ENCODE assay signal across 10 cellular contexts in the genomic region with DNA sequence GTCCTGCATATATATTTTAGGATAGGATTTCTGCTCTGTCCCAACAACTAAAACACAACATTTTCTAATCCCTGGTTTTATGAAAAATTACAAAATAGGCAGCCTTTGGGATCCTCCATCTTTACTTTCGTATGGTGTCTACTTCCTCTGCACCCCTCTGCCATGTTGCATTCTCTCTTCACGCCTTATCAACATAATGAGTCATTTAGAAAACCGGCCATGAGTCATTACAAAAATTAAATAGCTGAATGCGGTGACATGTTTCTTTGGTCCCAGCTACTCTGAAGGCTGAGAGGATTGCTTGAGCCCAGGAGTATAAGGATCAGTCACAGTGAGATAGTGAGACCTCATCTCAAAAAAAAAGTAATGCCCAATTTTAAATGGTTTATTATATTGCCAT.
A peak's percentile ranks its signal among the peaks of the same experiment; 100 is the strongest.
DNase-seq lines count a peak whose midpoint lies in the region; ATAC-seq and FAIRE-seq lines count a peak whose summit lies in the region.
"Had no signal": no experiment of that assay in that cellular context is flagged by ENCODE, and none has a peak within 500 bp of the region (broad histone marks: within the 10 kb centered on the region; RNA-seq: fewer than 3 reads in every experiment).

No MANE protein-coding gene starts in this region.

- DNase-seq in activated CD8-positive, alpha-beta memory T cell treated with anti-CD3 and anti-CD28 coated beads, Interleukin-2, amount 10 ng/mL, durations not matched to agents 7 days and 5 days: peak; percentile 41
- no peak for DNase-seq in activated CD8-positive, alpha-beta memory T cell treated with anti-CD3 and anti-CD28 coated beads, Interleukin-2, amount 50 U/mL, for 48 hours
- DNase-seq in RCC 7860 (ENCODE audit: low spot score) (peak; percentile 29), DMS 273 treated with DMSO at 0.1 percent for 48 hours (lab: John Stamatoyannopoulos, UW) (no peak)
- no peak for DNase-seq in stimulated activated naive B cell treated with anti-CD40 and anti-IgM and Interleukin-4, amounts not matched to agents 10 μg/mL and 1 μg/mL and 100 μg/mL, for 72 hours
- DNase-seq in central memory CD4-positive, alpha-beta T cell: no peak
- DNase-seq: GOT3 had no signal

- H3K4me1 Mint-ChIP-seq in activated CD8-positive, alpha-beta memory T cell treated with anti-CD3 and anti-CD28 coated beads, Interleukin-2, amount 10 ng/mL, durations not matched to agents 7 days and 5 days: peaks cover 4% of the 10 kb centered on the region
- peaks cover 0 to 4% of the 10 kb centered on the region in 2 donors for H3K4me1 Mint-ChIP-seq in stimulated activated naive B cell treated with anti-CD40 and anti-IgM and Interleukin-4, amounts not matched to agents 10 μg/mL and 1 μg/mL and 100 μg/mL, for 72 hours

- CTCF ChIA-PET in activated CD8-positive, alpha-beta memory T cell treated with anti-CD3 and anti-CD28 coated beads, Interleukin-2, amount 10 ng/mL, durations not matched to agents 7 days and 5 days (lab: Charles Lee): no interaction called here

- H3K27me3 Mint-ChIP-seq in activated CD8-positive, alpha-beta memory T cell treated with anti-CD3 and anti-CD28 coated beads, Interleukin-2, amount 10 ng/mL, durations not matched to agents 7 days and 5 days: peaks cover 26% of the 10 kb centered on the region
- H3K27me3 Mint-ChIP-seq in stimulated activated naive B cell treated with anti-CD40 and anti-IgM and Interleukin-4, amounts not matched to agents 10 μg/mL and 1 μg/mL and 100 μg/mL, for 72 hours: peaks cover 17 to 20% of the 10 kb centered on the region in 2 donors

- no peaks in the 10 kb centered on the region for H3K36me3 Mint-ChIP-seq in activated CD8-positive, alpha-beta memory T cell treated with anti-CD3 and anti-CD28 coated beads, Interleukin-2, amount 10 ng/mL, durations not matched to agents 7 days and 5 days
- H3K36me3 Mint-ChIP-seq in stimulated activated naive B cell treated with anti-CD40 and anti-IgM and Interleukin-4, amounts not matched to agents 10 μg/mL and 1 μg/mL and 100 μg/mL, for 72 hours: no peaks in the 10 kb centered on the region

- no peak overlapping the region for H3K4me3 Mint-ChIP-seq in activated CD8-positive, alpha-beta memory T cell treated with anti-CD3 and anti-CD28 coated beads, Interleukin-2, amount 10 ng/mL, durations not matched to agents 7 days and 5 days
- no peak overlapping the region for H3K4me3 Mint-ChIP-seq in stimulated activated naive B cell treated with anti-CD40 and anti-IgM and Interleukin-4, amounts not matched to agents 10 μg/mL and 1 μg/mL and 100 μg/mL, for 72 hours

- H3K9me3 Mint-ChIP-seq in activated CD8-positive, alpha-beta memory T cell treated with anti-CD3 and anti-CD28 coated beads, Interleukin-2, amount 10 ng/mL, durations not matched to agents 7 days and 5 days (ENCODE audit: low read depth): no peaks in the 10 kb centered on the region
- peaks cover 2 to 4% of the 10 kb centered on the region in 2 donors for H3K9me3 Mint-ChIP-seq in stimulated activated naive B cell treated with anti-CD40 and anti-IgM and Interleukin-4, amounts not matched to agents 10 μg/mL and 1 μg/mL and 100 μg/mL, for 72 hours
- H3K9me3 Mint-ChIP-seq: activated T-helper 2 cell treated with anti-CD3 and anti-CD28 coated beads, Interferon-gamma antibody, Interleukin-2, Interleukin-4, amounts not matched to agents 10 μg/mL and 5 μg/mL and 100 μg/mL, durations not matched to agents 14 hours and 24 hours and 36 hours had no signal

- no peak overlapping the region for H3K27ac Mint-ChIP-seq in activated CD8-positive, alpha-beta memory T cell treated with anti-CD3 and anti-CD28 coated beads, Interleukin-2, amount 10 ng/mL, durations not matched to agents 7 days and 5 days
- H3K27ac Mint-ChIP-seq in stimulated activated naive B cell treated with anti-CD40 and anti-IgM and Interleukin-4, amounts not matched to agents 10 μg/mL and 1 μg/mL and 100 μg/mL, for 72 hours: no peak overlapping the region
- H3K27ac Mint-ChIP-seq: activated T-helper 2 cell treated with anti-CD3 and anti-CD28 coated beads, Interferon-gamma antibody, Interleukin-2, Interleukin-4, amounts not matched to agents 10 μg/mL and 5 μg/mL and 100 μg/mL, durations not matched to agents 14 hours and 24 hours and 36 hours had no signal

- no peak for FAIRE-seq in RCC 7860 (lab: Jason Lieb, UNC)

- peak; percentile 82 for ATAC-seq in activated CD8-positive, alpha-beta memory T cell treated with anti-CD3 and anti-CD28 coated beads, Interleukin-2, amount 10 ng/mL, durations not matched to agents 7 days and 5 days
- peak; percentile 67 for ATAC-seq in HG02981 (IDR thresholded peaks at IDR 0.05; ENCODE audit: unreplicated experiment)
- peak; percentile 46 to 87 for ATAC-seq in stimulated activated naive B cell treated with anti-CD40 and anti-IgM and Interleukin-4, amounts not matched to agents 10 μg/mL and 1 μg/mL and 100 μg/mL, for 72 hours (replicated peaks)
- no peak for ATAC-seq in HG02840 (IDR thresholded peaks at IDR 0.05; ENCODE audit: low FRiP score, unreplicated experiment)

Comparison
In these comparisons a context has a peak if more than half of its experiments do, and no peak if none do; other contexts are left out.
1. DNase-seq: peak in activated CD8-positive, alpha-beta memory T cell treated with anti-CD3 and anti-CD28 coated beads, Interleukin-2, amount 10 ng/mL, durations not matched to agents 7 days and 5 days (single experiment) and RCC 7860 (single experiment); none in activated CD8-positive, alpha-beta memory T cell treated with anti-CD3 and anti-CD28 coated beads, Interleukin-2, amount 50 U/mL, for 48 hours (single experiment), stimulated activated naive B cell treated with anti-CD40 and anti-IgM and Interleukin-4, amounts not matched to agents 10 μg/mL and 1 μg/mL and 100 μg/mL, for 72 hours (single experiment), central memory CD4-positive, alpha-beta T cell (single experiment) and DMS 273 treated with DMSO at 0.1 percent for 48 hours (single experiment).